Comparison of ENCODE assay signal across 9 cellular contexts in genomic region chr9:135480942-135481315, GRCh38. TPM values are rescaled to one million over a fixed set of nuclear protein-coding genes. Genes with fewer than 3 reads are reported as not detected.
DNase-seq lines count a peak whose midpoint lies in the region; ATAC-seq, FAIRE-seq and TF ChIP-seq lines count a peak whose summit lies in the region.
"Had no signal": no experiment of that assay in that cellular context is flagged by ENCODE, and none has a peak within 500 bp of the region (broad histone marks: within the 10 kb centered on the region; RNA-seq: fewer than 3 reads in every experiment).

No MANE protein-coding gene starts in this region.

- TF ChIP-seq CTCF in heart right ventricle (IDR thresholded peaks at IDR 0.05) = no peak
- TF ChIP-seq CTCF in bronchial epithelial cell (IDR thresholded peaks at IDR 0.05; ENCODE audit: insufficient read depth, low read length, severe bottlenecking) = peak; percentile 10
- TF ChIP-seq CTCF in upper lobe of right lung (IDR thresholded peaks at IDR 0.05) = no peak

- H3K4me3 ChIP-seq in heart right ventricle (peak overlapping the region; percentile 70 to 100 (median 87)), bronchial epithelial cell (ENCODE audit: low read depth, low read length) (peak overlapping the region; percentile 81), mesodermal cell (ENCODE audit: extremely low read depth, insufficient read depth, low read length, poor library complexity, severe bottlenecking) (peak overlapping the region; percentile 75), upper lobe of right lung (peak overlapping the region; percentile 86)

- H3K4me1 ChIP-seq in heart right ventricle (peaks cover 5 to 29% (median 15%) of the 10 kb centered on the region in 9 donors), mesodermal cell (ENCODE audit: control insufficient read depth, insufficient read depth, low read length, poor library complexity, severe bottlenecking) (peaks cover 4% of the 10 kb centered on the region), upper lobe of right lung (peaks cover 22% of the 10 kb centered on the region)

- intact Hi-C loops in heart right ventricle (cut with DNase I) = no loop called here
- intact Hi-C loops in cardiac septum (cut with DNase I) = no loop called here
- intact Hi-C loops in upper lobe of right lung (cut with DNase I) = no loop called here

- no peak for DNase-seq in heart right ventricle
- DNase-seq in cardiac septum (ENCODE audit: low spot score) = no peak
- DNase-seq in bronchial epithelial cell (ENCODE audit: low read depth) = no peak
- DNase-seq in upper lobe of right lung = no peak
- DNase-seq in ureter (ENCODE audit: low spot score) = no peak
- no peak for DNase-seq in putamen (ENCODE audit: low spot score)
- no peak for DNase-seq in NK-92 (lab: John Stamatoyannopoulos, UW; ENCODE audit: unreplicated experiment)

- ATAC-seq in heart right ventricle (no peak), upper lobe of right lung (no peak)

- H3K36me3 ChIP-seq in heart right ventricle = peaks cover 0 to 31% (median 20%) of the 10 kb centered on the region in 9 donors
- H3K36me3 ChIP-seq in bronchial epithelial cell (ENCODE audit: control insufficient read depth, insufficient read depth, low read length) = peaks cover 3% of the 10 kb centered on the region
- H3K36me3 ChIP-seq in mesodermal cell (ENCODE audit: control insufficient read depth, insufficient read depth, low read length) = peaks cover 31% of the 10 kb centered on the region
- peaks cover 23% of the 10 kb centered on the region for H3K36me3 ChIP-seq in upper lobe of right lung

- no peak for FAIRE-seq in bronchial epithelial cell (lab: Jason Lieb, UNC)

- WGBS in heart right ventricle, 2 donors = 43 to 52% methylated on average over 11 of the region's 11 CpGs
- 44 to 48% methylated on average over 7 to 10 of the region's 11 CpGs for WGBS in mesodermal cell (ENCODE audit: insufficient coverage in 2 of 2), 2 experiments

- H3K27ac ChIP-seq in heart right ventricle (peak overlapping the region in 2 of 10 donors; percentile 70 to 80), mesodermal cell (ENCODE audit: low read depth, low read length, severe bottlenecking) (no peak overlapping the region), upper lobe of right lung (no peak overlapping the region)

- H3K27me3 ChIP-seq in heart right ventricle (peaks cover 0 to 25% (median 0%) of the 10 kb centered on the region in 7 donors), bronchial epithelial cell (ENCODE audit: control insufficient read depth, insufficient read depth, low read length) (no peaks in the 10 kb centered on the region), upper lobe of right lung (no peaks in the 10 kb centered on the region)

- H3K9me3 ChIP-seq in heart right ventricle (no peaks in the 10 kb centered on the region), mesodermal cell (ENCODE audit: control insufficient read depth, low read length) (no peaks in the 10 kb centered on the region), upper lobe of right lung (no peaks in the 10 kb centered on the region)

RNA-seq across cellular contexts. Expression of gene PPP1R26, which starts 1.3 kb away (rescaled TPM):
- total RNA-seq in heart right ventricle (10 to 100 TPM; 17.8 to 26.7 (median 20.8) TPM), cardiac septum (26.3 TPM), bronchial epithelial cell (25.9 and 27.9 TPM in 2 replicates), upper lobe of right lung (27.5 TPM), ureter (25.6 TPM)
- 1 to 10 TPM; 7.5 to 8.9 TPM for polyA plus RNA-seq in heart right ventricle
- polyA plus RNA-seq in mesodermal cell (2013, experiment 1 of 2) = 22.5 TPM
- polyA plus RNA-seq in mesodermal cell (2013, experiment 2 of 2) = 19.3 TPM

RNA-seq across cellular contexts. Expression of gene MRPS2, which starts 19.6 kb away (rescaled TPM):
- 10 to 100 TPM; 37.5 to 52.0 (median 47.8) TPM for total RNA-seq in heart right ventricle
- polyA plus RNA-seq in heart right ventricle = 10 to 100 TPM; 28.6 to 82.9 TPM
- 37.2 TPM for total RNA-seq in cardiac septum
- 15.5 and 17.8 TPM in 2 replicates for total RNA-seq in bronchial epithelial cell
- 60.1 TPM for polyA plus RNA-seq in mesodermal cell (2013, experiment 1 of 2)
- 55.5 TPM for polyA plus RNA-seq in mesodermal cell (2013, experiment 2 of 2)
- total RNA-seq in upper lobe of right lung = 23.0 TPM
- total RNA-seq in ureter = 34.5 TPM

RNA-seq across cellular contexts. Expression of gene LCN1, which starts 40.3 kb away (rescaled TPM):
- total RNA-seq in heart right ventricle (under 1 TPM in 2 of 10 donors, not detected in 8; 0.32 to 0.76 TPM), cardiac septum (not detected), bronchial epithelial cell (not detected in 2 replicates), upper lobe of right lung (not detected), ureter (not detected)
- polyA plus RNA-seq in heart right ventricle = under 1 TPM in 1 of 2 donors, not detected in 1; 0.13 TPM
- polyA plus RNA-seq in mesodermal cell (2013, experiment 1 of 2) = 3.2 TPM
- 1.8 TPM for polyA plus RNA-seq in mesodermal cell (2013, experiment 2 of 2)
- polyA plus RNA-seq: adipose tissue had no signal
